In genomic region chr9:20526500-20527319, GRCh38 we compare ENCODE assay signal across 9 cellular contexts.
DNase-seq lines count a peak whose midpoint lies in the region; ATAC-seq and TF ChIP-seq lines count a peak whose summit lies in the region.
"Had no signal": no experiment of that assay in that cellular context is flagged by ENCODE, and none has a peak within 500 bp of the region (broad histone marks: within the 10 kb centered on the region; RNA-seq: fewer than 3 reads in every experiment).

No MANE protein-coding gene starts in this region.

- peaks cover 0 to 2% (median 0%) of the 10 kb centered on the region in 11 donors for H3K9me3 Mint-ChIP-seq in naive thymus-derived CD4-positive, alpha-beta T cell
- H3K9me3 Mint-ChIP-seq: dendritic cell treated with granulocyte-macrophage colony-stimulating factor and Interleukin-4, amounts not matched to agents 40 ng/mL and 50 ng/mL, for 4 days had no signal

- H3K4me3 ChIP-seq in WI38 (ENCODE audit: low read depth, low read length) = no peak overlapping the region
- H3K4me3 ChIP-seq in naive thymus-derived CD4-positive, alpha-beta T cell (ENCODE audit: low read length) = no peak overlapping the region
- H3K4me3 ChIP-seq: SJSA1 had no signal

- H3K9me3 ChIP-seq in naive thymus-derived CD4-positive, alpha-beta T cell (ENCODE audit: control insufficient read depth in 2 of 3, low read length in 3 of 3) = no peaks in the 10 kb centered on the region
- H3K9me3 ChIP-seq: SJSA1 had no signal

- POLR2A ChIA-PET in naive thymus-derived CD4-positive, alpha-beta T cell (lab: Charles Lee) = no interaction called here

- intact Hi-C loops in naive thymus-derived CD4-positive, alpha-beta T cell (cut with micrococcal nuclease) = no loop called here
- intact Hi-C loops in Right ventricle myocardium superior (cut with DNase I) = no loop called here
- intact Hi-C loops in posterior cingulate gyrus (cut with DNase I) = no loop called here

- H3K27ac ChIP-seq in naive thymus-derived CD4-positive, alpha-beta T cell (ENCODE audit: low read depth, low read length) = peak overlapping the region; percentile 20
- H3K27ac ChIP-seq: SJSA1 had no signal

- H3K4me1 ChIP-seq in naive thymus-derived CD4-positive, alpha-beta T cell (ENCODE audit: control insufficient read depth in 2 of 2, insufficient read depth in 2 of 2, low read length in 2 of 2) = peaks cover 0 to 42% of the 10 kb centered on the region in 2 donors

- ATAC-seq in GM19328 (IDR thresholded peaks at IDR 0.05; ENCODE audit: unreplicated experiment) (peak; percentile 66), HG02798 (IDR thresholded peaks at IDR 0.05; ENCODE audit: poor library complexity, unreplicated experiment) (peak; percentile 87), Right ventricle myocardium superior (ENCODE audit: poor library complexity) (no peak)
- ATAC-seq in naive thymus-derived CD4-positive, alpha-beta T cell = no peak

- no peaks in the 10 kb centered on the region for H3K27me3 Mint-ChIP-seq in naive thymus-derived CD4-positive, alpha-beta T cell
- H3K27me3 Mint-ChIP-seq: dendritic cell treated with granulocyte-macrophage colony-stimulating factor and Interleukin-4, amounts not matched to agents 40 ng/mL and 50 ng/mL, for 4 days had no signal

- H3K4me3 Mint-ChIP-seq in naive thymus-derived CD4-positive, alpha-beta T cell = peak overlapping the region in 4 of 10 donors; percentile 0 to 32 (median 12)
- H3K4me3 Mint-ChIP-seq: dendritic cell treated with granulocyte-macrophage colony-stimulating factor and Interleukin-4, amounts not matched to agents 40 ng/mL and 50 ng/mL, for 4 days had no signal

- TF ChIP-seq CTCF in WI38 (IDR thresholded peaks at IDR 0.05; ENCODE audit: low read depth, low read length) = peak; percentile 9; the same call in 1 of the 2 replicates

- no peaks in the 10 kb centered on the region for H3K36me3 ChIP-seq in naive thymus-derived CD4-positive, alpha-beta T cell (ENCODE audit: control insufficient read depth in 2 of 3, insufficient read depth in 3 of 3, low read length in 3 of 3)
- H3K36me3 ChIP-seq: SJSA1 had no signal

- H3K27me3 ChIP-seq in naive thymus-derived CD4-positive, alpha-beta T cell (ENCODE audit: control insufficient read depth in 2 of 2, insufficient read depth in 2 of 2, low read length in 2 of 2) = no peaks in the 10 kb centered on the region
- H3K27me3 ChIP-seq: SJSA1 had no signal

- H3K27ac Mint-ChIP-seq in naive thymus-derived CD4-positive, alpha-beta T cell = peak overlapping the region in 8 of 9 donors; percentile 0 to 85 (median 50)
- H3K27ac Mint-ChIP-seq: dendritic cell treated with granulocyte-macrophage colony-stimulating factor and Interleukin-4, amounts not matched to agents 40 ng/mL and 50 ng/mL, for 4 days had no signal

- peaks cover 5 to 32% (median 13%) of the 10 kb centered on the region in 5 donors for H3K36me3 Mint-ChIP-seq in naive thymus-derived CD4-positive, alpha-beta T cell

- H3K4me1 Mint-ChIP-seq in naive thymus-derived CD4-positive, alpha-beta T cell = peaks cover 55 to 100% (median 93%) of the 10 kb centered on the region in 7 donors

- CTCF ChIA-PET in naive thymus-derived CD4-positive, alpha-beta T cell (lab: Charles Lee) = interaction anchor here (0.7 to 1.0 kb wide), 2 partner anchors 14 to 146 kb away, joined by 3 read pairs; no protein-coding TSS in a partner anchor

- no peak for DNase-seq in naive thymus-derived CD4-positive, alpha-beta T cell
- DNase-seq in Right ventricle myocardium superior (no peak), posterior cingulate gyrus (no peak), GF-D8 (lab: John Stamatoyannopoulos, UW) (no peak)

Comparison
In these comparisons a context has a peak if more than half of its experiments do, and no peak if none do; other contexts are left out.
1. ATAC-seq: peak in GM19328 (single experiment) and HG02798 (single experiment); none in naive thymus-derived CD4-positive, alpha-beta T cell (single experiment) and Right ventricle myocardium superior (single experiment).